Comparison of ENCODE assay signal across 8 cellular contexts in genomic region chr2:62505109-62505508, GRCh38. TPM values are rescaled to one million over a fixed set of nuclear protein-coding genes. Genes with fewer than 3 reads are reported as not detected.
DNase-seq lines count a peak whose midpoint lies in the region; ATAC-seq and TF ChIP-seq lines count a peak whose summit lies in the region.

No MANE protein-coding gene starts in this region.

- CTCF ChIA-PET in Panc1 (lab: Charles Lee), result no interaction called here

- peak overlapping the region; percentile 73; the same call in 1 of the 2 replicates for H3K4me3 ChIP-seq in GM08714 (ENCODE audit: low read length)
- H3K4me3 ChIP-seq in Panc1 (ENCODE audit: low read depth in 2 of 2, low read length in 2 of 2), result peak overlapping the region; percentile 67 to 75

- H3K36me3 ChIP-seq in Panc1 (ENCODE audit: control insufficient read depth, insufficient read depth, low read length), result no peaks in the 10 kb centered on the region

- no peaks in the 10 kb centered on the region for H3K27me3 ChIP-seq in Panc1 (ENCODE audit: control insufficient read depth, insufficient read depth, low read length)

- H3K9me3 ChIP-seq in Panc1 (ENCODE audit: control insufficient read depth, insufficient read depth, low read depth, low read length), result no peaks in the 10 kb centered on the region

- peaks cover 7% of the 10 kb centered on the region for H3K4me1 ChIP-seq in Panc1 (ENCODE audit: control insufficient read depth, insufficient read depth, low read length)

- no TSS peak for BruUV-seq in Panc1 (replicated peaks; lab: Mats Ljungman, UMichigan)

- no peak for TF ChIP-seq CTCF in Panc1 (IDR thresholded peaks at IDR 0.05)

- H3K27ac ChIP-seq in Panc1 (ENCODE audit: low read length) (peak overlapping the region; percentile 81), epithelial cell of prostate (peak overlapping the region; percentile 87)

- DNase-seq in Panc1 (ENCODE audit: low read depth, low spot score) (peak; percentile 22), epithelial cell of prostate (ENCODE audit: low read depth, low spot score) (no peak), sciatic nerve (ENCODE audit: low spot score) (no peak), HT-29 (ENCODE audit: low spot score) (no peak), NCI-H146 (lab: John Stamatoyannopoulos, UW) (no peak)

- intact Hi-C loops in Panc1 (cut with micrococcal nuclease; ENCODE audit: unreplicated experiment), result no loop called here
- intact Hi-C loops in sciatic nerve (cut with DNase I), result no loop called here

- in situ Hi-C loops in Panc1 (cut with HindIII; ENCODE audit: low pct_unique_long_range_greater_than_20kb, low sequenced_read_pairs), result no loop called here

- POLR2A ChIA-PET in Panc1 (lab: Charles Lee), result no interaction called here

- ATAC-seq in Panc1 (no peak), sciatic nerve (peak; percentile 3), HG02642 (IDR thresholded peaks at IDR 0.05; ENCODE audit: poor library complexity, unreplicated experiment) (no peak), HG03439 (IDR thresholded peaks at IDR 0.05; ENCODE audit: unreplicated experiment) (no peak)

RNA-seq across cellular contexts. Expression of gene TMEM17, which starts 0.9 kb away (rescaled TPM):
- total RNA-seq in Panc1 (2021; ENCODE audit: unreplicated experiment), result 4.1 TPM
- polyA plus RNA-seq in Panc1 (2012; ENCODE audit: insufficient read length), result 2.3 TPM
- total RNA-seq in sciatic nerve, result 4.9 TPM
- 0.56 and 1.7 TPM in 2 replicates for total RNA-seq in HT-29 (2014; rRNA removed; shearing (Covaris generic))
